Comparison of ENCODE assay signal across 8 cellular contexts in the genomic region with DNA sequence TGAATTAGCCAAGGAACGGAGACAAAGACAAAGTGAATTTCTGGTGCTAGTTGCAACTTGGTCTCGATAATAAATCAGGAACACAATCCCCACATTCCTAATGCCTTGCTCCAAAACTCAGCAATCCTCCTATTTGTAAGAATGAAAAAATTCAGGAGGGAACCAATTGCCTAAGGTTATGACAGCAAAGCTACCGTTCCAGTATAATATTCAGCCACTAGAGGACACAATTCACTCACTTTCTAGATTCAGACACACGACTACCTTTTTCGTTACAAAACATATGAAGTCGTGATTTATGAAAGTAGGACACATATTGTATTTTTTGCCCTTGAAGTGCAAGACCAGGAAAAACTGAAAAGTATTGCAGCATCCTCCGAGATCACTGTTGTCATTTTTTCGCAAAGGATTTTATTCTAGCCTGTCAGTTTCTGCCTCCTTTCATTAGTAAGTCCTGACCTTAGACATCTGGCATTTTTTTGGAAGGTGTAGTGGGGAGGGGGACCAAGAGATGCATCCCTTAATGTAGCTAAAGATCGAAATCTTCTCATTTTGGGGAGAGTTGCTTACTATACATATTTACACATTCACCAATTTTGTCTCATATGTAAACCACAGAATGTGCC.
DNase-seq lines count a peak whose midpoint lies in the region; ATAC-seq, FAIRE-seq and TF ChIP-seq lines count a peak whose summit lies in the region.

No MANE protein-coding gene starts in this region.

- TF ChIP-seq CTCF in A549 (IDR thresholded peaks at IDR 0.05) (peak; percentile 93), GM12865 (IDR thresholded peaks at IDR 0.05; ENCODE audit: insufficient read depth, low read depth, low read length, missing control alignments) (peak; percentile 20), OCI-LY1 (IDR thresholded peaks at IDR 0.05; ENCODE audit: low read length) (peak; percentile 70), endothelial cell of umbilical vein (IDR thresholded peaks at IDR 0.05; ENCODE audit: extremely low read depth in 1 of 2, insufficient read depth in 1 of 2, low read depth in 1 of 2, low read length in 2 of 2) (peak; percentile 32 to 39), spleen (IDR thresholded peaks at IDR 0.05 in 8 of 11, conservative IDR thresholded peaks at IDR 0.05 in 3 of 11) (peak in 3 of 11 experiments; percentile 8 to 19 (median 13))

- FAIRE-seq in A549 (lab: Jason Lieb, UNC) (peak; percentile 88), endothelial cell of umbilical vein (lab: Jason Lieb, UNC) (peak; percentile 48)

- H3K9me2 ChIP-seq in OCI-LY1 (ENCODE audit: low read depth, low read length) = no peaks in the 10 kb centered on the region

- TF ChIP-seq POLR2A in A549 (IDR thresholded peaks at IDR 0.05; ENCODE audit: low read length) (no peak), endothelial cell of umbilical vein (IDR thresholded peaks at IDR 0.05; ENCODE audit: low read depth, low read length) (no peak), spleen (IDR thresholded peaks at IDR 0.05) (no peak)

- no peak overlapping the region for H3K4me3 ChIP-seq in A549
- no peak overlapping the region for H3K4me3 ChIP-seq in GM12865 (ENCODE audit: low read depth, low read length)
- H3K4me3 ChIP-seq in OCI-LY1 (ENCODE audit: low read depth, low read length, poor library complexity, severe bottlenecking) = no peak overlapping the region
- no peak overlapping the region for H3K4me3 ChIP-seq in endothelial cell of umbilical vein (replicated peaks in 1 of 3; ENCODE audit: insufficient read depth in 1 of 3, low read depth in 1 of 3, low read length in 3 of 3)
- no peak overlapping the region for H3K4me3 ChIP-seq in spleen

- H3F3A ChIP-seq in OCI-LY1 (ENCODE audit: insufficient read depth, low read length) = no peaks in the 10 kb centered on the region

- H3K79me2 ChIP-seq in OCI-LY1 (ENCODE audit: insufficient read depth, low read length) = no peaks in the 10 kb centered on the region
- no peaks in the 10 kb centered on the region for H3K79me2 ChIP-seq in endothelial cell of umbilical vein (ENCODE audit: control insufficient read depth, insufficient read depth, low read length)

- CTCF ChIA-PET in A549 (lab: Yijun Ruan, JAX) = interaction anchor here (0.5 to 4.4 kb wide), 47 partner anchors 9 to 986 kb away, joined by 3 to 33 read pairs (median 4); no protein-coding TSS in a partner anchor
- CTCF ChIA-PET in endothelial cell of umbilical vein (lab: Charles Lee) = interaction anchor here (0.5 to 3.2 kb wide), 9 partner anchors 8 to 795 kb away, joined by 3 to 25 read pairs (median 4); no protein-coding TSS in a partner anchor

- H3K36me3 ChIP-seq in OCI-LY1 (ENCODE audit: insufficient read depth, low read length) (no peaks in the 10 kb centered on the region), endothelial cell of umbilical vein (ENCODE audit: control insufficient read depth in 2 of 2, extremely low read depth in 1 of 2, insufficient read depth in 2 of 2, low read length in 2 of 2) (no peaks in the 10 kb centered on the region), spleen (peaks cover 0 to 100% (median 81%) of the 10 kb centered on the region in 6 donors)

- H3K9me3 ChIP-seq in A549 (no peaks in the 10 kb centered on the region), OCI-LY1 (ENCODE audit: low read length) (no peaks in the 10 kb centered on the region), endothelial cell of umbilical vein (replicated peaks; ENCODE audit: control insufficient read depth, insufficient read depth, low read length) (no peaks in the 10 kb centered on the region), spleen (no peaks in the 10 kb centered on the region)

- intact Hi-C loops in endothelial cell of umbilical vein (cut with micrococcal nuclease) (loop anchor here (1.0 to 5.0 kb wide), 2 partner anchors 265 to 662 kb away; no protein-coding TSS in a partner anchor), spleen (cut with DNase I; ENCODE audit: low total_unique reads) (no loop called here)

- BruUV-seq in endothelial cell of umbilical vein (replicated peaks; lab: Mats Ljungman, UMichigan) = no TSS peak

- peak; percentile 88 to 92 for TF ChIP-seq RAD21 in A549 (conservative IDR thresholded peaks at IDR 0.05 in 1 of 2, IDR thresholded peaks at IDR 0.05 in 1 of 2)

- H3K4me3 Mint-ChIP-seq in naive thymus-derived CD8-positive, alpha-beta T cell = no peak overlapping the region

- H3K36me3 Mint-ChIP-seq in naive thymus-derived CD8-positive, alpha-beta T cell = peaks cover 8 to 97% (median 18%) of the 10 kb centered on the region in 3 donors

- H3K27ac ChIP-seq in A549 (no peak overlapping the region), OCI-LY1 (ENCODE audit: low read depth, low read length, poor library complexity, severe bottlenecking) (no peak overlapping the region), endothelial cell of umbilical vein (ENCODE audit: insufficient read depth, low read depth, low read length) (no peak overlapping the region), spleen (no peak overlapping the region)

- H2AFZ ChIP-seq in OCI-LY1 (ENCODE audit: low read length) = no peak overlapping the region
- H2AFZ ChIP-seq in endothelial cell of umbilical vein (ENCODE audit: low read depth, low read length) = no peak overlapping the region

- H3K9ac ChIP-seq in OCI-LY1 (ENCODE audit: low read length) (no peak overlapping the region), endothelial cell of umbilical vein (replicated peaks; ENCODE audit: extremely low read depth, insufficient read depth, low read length) (no peak overlapping the region)

- H4K20me1 ChIP-seq in OCI-LY1 (ENCODE audit: insufficient read depth, low read length) (no peaks in the 10 kb centered on the region), endothelial cell of umbilical vein (replicated peaks; ENCODE audit: control insufficient read depth, extremely low read depth, insufficient read depth, low read length) (no peaks in the 10 kb centered on the region)

- H3K27ac Mint-ChIP-seq in naive thymus-derived CD8-positive, alpha-beta T cell = peak overlapping the region in 8 of 10 donors; percentile 22 to 80 (median 41)

- no peaks in the 10 kb centered on the region for H3K9me1 ChIP-seq in endothelial cell of umbilical vein (replicated peaks; ENCODE audit: control insufficient read depth, extremely low read depth, insufficient read depth, low read length)

- no peaks in the 10 kb centered on the region for H3K27me3 Mint-ChIP-seq in naive thymus-derived CD8-positive, alpha-beta T cell

- POLR2A ChIA-PET in A549 (lab: Yijun Ruan, JAX) = no interaction called here
- POLR2A ChIA-PET in endothelial cell of umbilical vein (lab: Charles Lee) = no interaction called here
- POLR2A ChIA-PET in naive thymus-derived CD8-positive, alpha-beta T cell (lab: Charles Lee) = no interaction called here

- H3K4me2 ChIP-seq in A549 (peak overlapping the region; percentile 45; the same call in 2 of the 3 replicates), OCI-LY1 (ENCODE audit: low read length) (no peak overlapping the region), endothelial cell of umbilical vein (ENCODE audit: insufficient read depth, low read length) (no peak overlapping the region)

- WGBS in A549 (ENCODE audit: missing lambda C conversion rate) = 1% methylated on average over 9 of the region's 9 CpGs
- WGBS in spleen, 5 donors = 53 to 67% (median 61%) methylated on average over 9 of the region's 9 CpGs

- ATAC-seq in A549 (peak; percentile 60 to 87; a peak in 4 of 6 replicates), GM18520 (IDR thresholded peaks at IDR 0.05; ENCODE audit: unreplicated experiment) (no peak)
- ATAC-seq in naive thymus-derived CD8-positive, alpha-beta T cell = no peak

- TF ChIP-seq EP300 in A549 (IDR thresholded peaks at IDR 0.05) = no peak

- dilution Hi-C loops in endothelial cell of umbilical vein (cut with MboI; ENCODE audit: extremely low pct_ligation_motif_present, low sequenced_read_pairs) = no loop called here

- no peaks in the 10 kb centered on the region for H3K9me3 Mint-ChIP-seq in naive thymus-derived CD8-positive, alpha-beta T cell

- DNase-seq in A549 (ENCODE audit: low read depth in 1 of 2, low spot score in 1 of 2) (peak; percentile 35 to 54), GM12865 (ENCODE audit: low read depth) (no peak), endothelial cell of umbilical vein (ENCODE audit: low read depth, low spot score) (peak; percentile 37), T-helper 1 cell (no peak), spleen (no peak)
- no peak for DNase-seq in naive thymus-derived CD8-positive, alpha-beta T cell

- H3K4me1 Mint-ChIP-seq in naive thymus-derived CD8-positive, alpha-beta T cell = peaks cover 24 to 45% (median 40%) of the 10 kb centered on the region in 4 donors

- H3K4me1 ChIP-seq in A549 (no peaks in the 10 kb centered on the region), OCI-LY1 (ENCODE audit: insufficient read depth, low read length, severe bottlenecking) (peaks cover 13% of the 10 kb centered on the region), endothelial cell of umbilical vein (ENCODE audit: control insufficient read depth, extremely low read depth, insufficient read depth, low read length) (no peaks in the 10 kb centered on the region), spleen (peaks cover 0 to 41% (median 4%) of the 10 kb centered on the region in 6 donors)

- H3K27me3 ChIP-seq in OCI-LY1 (ENCODE audit: insufficient read depth, low read length) = no peaks in the 10 kb centered on the region
- H3K27me3 ChIP-seq in endothelial cell of umbilical vein (ENCODE audit: control insufficient read depth in 2 of 2, insufficient read depth in 2 of 2, low read length in 2 of 2) = no peaks in the 10 kb centered on the region
- no peaks in the 10 kb centered on the region for H3K27me3 ChIP-seq in spleen (replicated peaks in 1 of 7)

TF ChIP-seq in A549, 52 proteins besides CTCF, POLR2A, EP300 and RAD21:
- peak; percentile 81 for TF ChIP-seq SMC3 (IDR thresholded peaks at IDR 0.05)
- TF ChIP-seq RFX5 (IDR thresholded peaks at IDR 0.05) = no peak

TF ChIP-seq in endothelial cell of umbilical vein, 7 proteins besides CTCF, POLR2A, EP300 and RAD21:
- no peak for TF ChIP-seq EZH2 (IDR thresholded peaks at IDR 0.05; ENCODE audit: borderline replicate concordance, low read depth, low read length, severe bottlenecking)
- TF ChIP-seq, protein P1, sequence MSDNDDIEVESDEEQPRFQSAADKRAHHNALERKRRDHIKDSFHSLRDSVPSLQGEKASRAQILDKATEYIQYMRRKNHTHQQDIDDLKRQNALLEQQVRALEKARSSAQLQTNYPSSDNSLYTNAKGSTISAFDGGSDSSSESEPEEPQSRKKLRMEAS (IDR thresholded peaks at IDR 0.05; ENCODE audit: insufficient read depth, insufficient read length) = no peak
- no peak for TF ChIP-seq FOS (IDR thresholded peaks at IDR 0.05; ENCODE audit: borderline replicate concordance, insufficient read depth, low read length)
- TF ChIP-seq MYC (IDR thresholded peaks at IDR 0.05; ENCODE audit: low read depth, low read length) = no peak
- TF ChIP-seq POLR2AphosphoS5 (IDR thresholded peaks at IDR 0.05; ENCODE audit: insufficient read depth, low read depth, low read length) = no peak
- no peak for TF ChIP-seq GATA2 (IDR thresholded peaks at IDR 0.05; ENCODE audit: insufficient read depth, insufficient read length, low read depth, low read length)
- TF ChIP-seq JUN (IDR thresholded peaks at IDR 0.05; ENCODE audit: borderline replicate concordance, insufficient read depth, insufficient read length, low read depth) = no peak
TF ChIP-seq in endothelial cell of umbilical vein: peak in this region for 0.

Comparison
In these comparisons a context has a peak if more than half of its experiments do, and no peak if none do; other contexts are left out.
1. ATAC-seq: peak in A549 (2 of 2); none in naive thymus-derived CD8-positive, alpha-beta T cell (0 of 2) and GM18520 (single experiment).
2. DNase-seq: peak in A549 (2 of 2) and endothelial cell of umbilical vein (single experiment); none in GM12865 (single experiment), naive thymus-derived CD8-positive, alpha-beta T cell (0 of 10), T-helper 1 cell (0 of 5) and spleen (single experiment).